9 cellular contexts compared by ENCODE assay signal in genomic region chr10:29320680-29321121, GRCh38. TPM values are rescaled to one million over a fixed set of nuclear protein-coding genes. Genes with fewer than 3 reads are reported as not detected.
"Had no signal": no experiment of that assay in that cellular context is flagged by ENCODE, and none has a peak within 500 bp of the region (broad histone marks: within the 10 kb centered on the region; RNA-seq: fewer than 3 reads in every experiment).

No MANE protein-coding gene starts in this region.

RNA-seq across cellular contexts. Expression of gene LYZL1, which starts 31.8 kb away (rescaled TPM):
- total RNA-seq: activated CD8-positive, alpha-beta T cell treated with anti-CD3 and anti-CD28 coated beads, Interleukin-2, amount 10 ng/mL, durations not matched to agents 7 days and 5 days; activated naive CD8-positive, alpha-beta T cell treated with anti-CD3 and anti-CD28 coated beads, Interleukin-2, amount 10 ng/mL, durations not matched to agents 7 days and 5 days; adrenal gland; aorta; breast epithelium; cerebellum; NCI-H460; PC-3; SK-MEL-5 had no signal
- polyA plus RNA-seq: adrenal gland, aorta had no signal
